ENCODE assay signal across 2 cellular contexts in genomic region chr18:3528251-3528650, GRCh38.
TF ChIP-seq lines count a peak whose summit lies in the region.

No MANE protein-coding gene starts in this region.

TF ChIP-seq in GM23338, 12 proteins besides CTCF, POLR2A, EP300 and RAD21:
- TF ChIP-seq ZNF462 (CRISPR knock-in tag; IDR thresholded peaks at IDR 0.05): no peak
- TF ChIP-seq ZNF331 (CRISPR knock-in tag; IDR thresholded peaks at IDR 0.05; ENCODE audit: low read depth): no peak
- no peak for TF ChIP-seq CREB1 (CRISPR knock-in tag; IDR thresholded peaks at IDR 0.05; ENCODE audit: low read depth)
- no peak for TF ChIP-seq EZH2phosphoT487 (IDR thresholded peaks at IDR 0.05; ENCODE audit: unreplicated experiment)
- TF ChIP-seq ETS1 (IDR thresholded peaks at IDR 0.05): no peak
- TF ChIP-seq EZH2 (IDR thresholded peaks at IDR 0.05; ENCODE audit: low read depth, unreplicated experiment): no peak
- TF ChIP-seq STAT1 (IDR thresholded peaks at IDR 0.05; ENCODE audit: unreplicated experiment): no peak

TF ChIP-seq in H1, 55 proteins besides CTCF, POLR2A, EP300 and RAD21:
- TF ChIP-seq FOSL1 (IDR thresholded peaks at IDR 0.05; ENCODE audit: insufficient read depth, low read depth, low read length): no peak
